In the genomic region with DNA sequence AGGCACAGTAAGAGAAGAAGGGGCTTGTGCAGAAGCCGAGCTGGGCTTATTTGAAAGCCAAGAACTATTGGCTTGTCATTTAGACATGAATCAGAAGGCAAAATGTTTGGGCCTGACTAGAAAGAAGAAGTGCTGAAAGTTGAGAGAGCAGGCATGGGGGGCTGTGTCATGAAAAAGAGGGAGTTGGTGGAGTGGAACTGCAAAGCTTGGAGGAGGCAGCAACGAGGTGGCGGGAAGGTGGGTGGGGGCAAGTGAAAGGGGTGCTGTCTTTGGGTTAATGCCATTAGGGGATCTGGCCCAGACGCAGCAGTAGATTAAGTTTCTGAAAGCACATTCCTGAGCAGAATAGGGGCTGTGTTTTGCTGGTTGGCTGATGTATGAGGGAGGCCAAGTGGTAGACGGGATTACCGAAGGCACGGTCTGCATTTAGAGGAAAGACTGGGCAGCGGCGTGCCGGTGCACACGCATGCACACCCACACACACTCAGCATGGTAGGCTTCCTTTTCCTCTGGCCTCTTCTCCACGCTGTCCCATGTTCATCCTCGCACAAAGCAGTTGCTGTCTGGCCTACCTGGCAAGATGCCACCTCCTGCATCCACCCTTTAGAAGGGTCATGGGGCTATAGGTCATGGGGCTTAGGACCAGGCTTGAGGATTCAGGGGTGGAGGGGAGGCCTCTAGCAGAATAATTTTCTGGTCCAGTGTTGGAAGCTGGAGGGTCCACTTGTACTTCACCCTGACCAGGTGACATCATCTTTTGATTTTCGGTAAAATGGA, we compare ENCODE assay signal across 11 cellular contexts. TPM values are rescaled to one million over a fixed set of nuclear protein-coding genes. Genes with fewer than 3 reads are reported as not detected.
A peak's percentile ranks its signal among the peaks of the same experiment; 100 is the strongest.
DNase-seq lines count a peak whose midpoint lies in the region; TF ChIP-seq lines count a peak whose summit lies in the region.
"Had no signal": no experiment of that assay in that cellular context is flagged by ENCODE, and none has a peak within 500 bp of the region (broad histone marks: within the 10 kb centered on the region; RNA-seq: fewer than 3 reads in every experiment).

No MANE protein-coding gene starts in this region.

- no peaks in the 10 kb centered on the region for H3K27me3 ChIP-seq in tibial nerve

- H3K36me3 Mint-ChIP-seq in activated T-helper 2 cell treated with anti-CD3 and anti-CD28 coated beads, Interferon-gamma antibody, Interleukin-2, Interleukin-4, amounts not matched to agents 10 μg/mL and 5 μg/mL and 100 μg/mL, durations not matched to agents 14 hours and 24 hours and 36 hours (ENCODE audit: low read depth) = no peaks in the 10 kb centered on the region
- no peaks in the 10 kb centered on the region for H3K36me3 Mint-ChIP-seq in activated naive CD4-positive, alpha-beta T cell treated with anti-CD3 and anti-CD28 coated beads, Interleukin-2, amount 10 ng/mL, durations not matched to agents 7 days and 5 days

- H3K4me1 Mint-ChIP-seq in activated T-helper 2 cell treated with anti-CD3 and anti-CD28 coated beads, Interferon-gamma antibody, Interleukin-2, Interleukin-4, amounts not matched to agents 10 μg/mL and 5 μg/mL and 100 μg/mL, durations not matched to agents 14 hours and 24 hours and 36 hours (ENCODE audit: low read depth) = peaks cover 10% of the 10 kb centered on the region
- H3K4me1 Mint-ChIP-seq in activated naive CD4-positive, alpha-beta T cell treated with anti-CD3 and anti-CD28 coated beads, Interleukin-2, amount 10 ng/mL, durations not matched to agents 7 days and 5 days = no peaks in the 10 kb centered on the region

- H3K9me3 Mint-ChIP-seq in activated T-helper 2 cell treated with anti-CD3 and anti-CD28 coated beads, Interferon-gamma antibody, Interleukin-2, Interleukin-4, amounts not matched to agents 10 μg/mL and 5 μg/mL and 100 μg/mL, durations not matched to agents 14 hours and 24 hours and 36 hours = no peaks in the 10 kb centered on the region
- no peaks in the 10 kb centered on the region for H3K9me3 Mint-ChIP-seq in activated naive CD4-positive, alpha-beta T cell treated with anti-CD3 and anti-CD28 coated beads, Interleukin-2, amount 10 ng/mL, durations not matched to agents 7 days and 5 days

- no peak overlapping the region for H3K27ac Mint-ChIP-seq in activated T-helper 2 cell treated with anti-CD3 and anti-CD28 coated beads, Interferon-gamma antibody, Interleukin-2, Interleukin-4, amounts not matched to agents 10 μg/mL and 5 μg/mL and 100 μg/mL, durations not matched to agents 14 hours and 24 hours and 36 hours
- H3K27ac Mint-ChIP-seq in activated naive CD4-positive, alpha-beta T cell treated with anti-CD3 and anti-CD28 coated beads, Interleukin-2, amount 10 ng/mL, durations not matched to agents 7 days and 5 days = no peak overlapping the region

- no peaks in the 10 kb centered on the region for H3K27me3 Mint-ChIP-seq in activated T-helper 2 cell treated with anti-CD3 and anti-CD28 coated beads, Interferon-gamma antibody, Interleukin-2, Interleukin-4, amounts not matched to agents 10 μg/mL and 5 μg/mL and 100 μg/mL, durations not matched to agents 14 hours and 24 hours and 36 hours (ENCODE audit: low read depth)
- H3K27me3 Mint-ChIP-seq in activated naive CD4-positive, alpha-beta T cell treated with anti-CD3 and anti-CD28 coated beads, Interleukin-2, amount 10 ng/mL, durations not matched to agents 7 days and 5 days = peaks cover 4% of the 10 kb centered on the region

- H3K4me3 Mint-ChIP-seq in activated T-helper 2 cell treated with anti-CD3 and anti-CD28 coated beads, Interferon-gamma antibody, Interleukin-2, Interleukin-4, amounts not matched to agents 10 μg/mL and 5 μg/mL and 100 μg/mL, durations not matched to agents 14 hours and 24 hours and 36 hours (ENCODE audit: low read depth) = no peak overlapping the region
- H3K4me3 Mint-ChIP-seq in activated naive CD4-positive, alpha-beta T cell treated with anti-CD3 and anti-CD28 coated beads, Interleukin-2, amount 10 ng/mL, durations not matched to agents 7 days and 5 days = no peak overlapping the region

- peaks cover 0 to 16% (median 0%) of the 10 kb centered on the region in 3 donors for H3K36me3 ChIP-seq in tibial nerve

- intact Hi-C loops in activated T-helper 2 cell treated with anti-CD3 and anti-CD28 coated beads, Interferon-gamma antibody, Interleukin-2, Interleukin-4, amounts not matched to agents 10 μg/mL and 5 μg/mL and 100 μg/mL, durations not matched to agents 14 hours and 24 hours and 36 hours (cut with micrococcal nuclease) = no loop called here
- intact Hi-C loops in posterior vena cava (cut with DNase I) = loop anchor here in 1 of 2 donors (5.0 kb wide), 1 partner anchor 42 kb away; a partner anchor contains a TSS

- no peak overlapping the region for H3K4me3 ChIP-seq in fibroblast of the aortic adventitia (ENCODE audit: low read depth, low read length)
- H3K4me3 ChIP-seq in tibial nerve = no peak overlapping the region

- TF ChIP-seq POLR2A in tibial nerve (IDR thresholded peaks at IDR 0.05) = no peak

- no peak for TF ChIP-seq CTCF in fibroblast of the aortic adventitia (IDR thresholded peaks at IDR 0.05; ENCODE audit: insufficient read depth, low read length)
- no peak for TF ChIP-seq CTCF in tibial nerve (IDR thresholded peaks at IDR 0.05)

- DNase-seq in NOMO-1 treated with DMSO at 0.1 percent for 48 hours (lab: John Stamatoyannopoulos, UW; ENCODE audit: unreplicated experiment) (peak; percentile 40), fibroblast of the aortic adventitia (ENCODE audit: low read depth) (peak; percentile 62), myocyte (ENCODE audit: low read depth) (peak; percentile 35), tibial nerve (ENCODE audit: low spot score in 2 of 2) (no peak), KBM-7 (no peak), posterior vena cava (ENCODE audit: low spot score) (no peak)
- DNase-seq in activated T-helper 2 cell treated with anti-CD3 and anti-CD28 coated beads, Interferon-gamma antibody, Interleukin-2, Interleukin-4, amounts not matched to agents 10 μg/mL and 5 μg/mL and 100 μg/mL, durations not matched to agents 14 hours and 24 hours and 36 hours (ENCODE audit: low spot score) = no peak
- DNase-seq in activated naive CD4-positive, alpha-beta T cell treated with anti-CD3 and anti-CD28 coated beads, Interleukin-2, amount 10 ng/mL, durations not matched to agents 7 days and 5 days = no peak
- DNase-seq: activated CD4-positive, alpha-beta T cell treated with anti-CD3 and anti-CD28 coated beads, Interleukin-2, amount 50 U/mL, for 48 hours; activated gamma-delta T cell treated with Interleukin-2 at 50 U/mL for 16 hours had no signal

- whole genome bisulfite sequencing in tibial nerve, 2 donors = 37 to 47% methylated on average over 14 of the region's 14 CpGs

- no peaks in the 10 kb centered on the region for H3K9me3 ChIP-seq in tibial nerve

- peaks cover 0 to 28% (median 14%) of the 10 kb centered on the region in 4 donors for H3K4me1 ChIP-seq in tibial nerve

- TF ChIP-seq EP300 in tibial nerve (IDR thresholded peaks at IDR 0.05) = no peak

- H3K27ac ChIP-seq in tibial nerve = peak overlapping the region in 3 of 4 donors; percentile 6 to 80 (median 50)

- CTCF ChIA-PET in activated naive CD4-positive, alpha-beta T cell treated with anti-CD3 and anti-CD28 coated beads, Interleukin-2, amount 10 ng/mL, durations not matched to agents 7 days and 5 days (lab: Charles Lee) = no interaction called here

- in situ Hi-C loops in KBM-7 (cut with MboI; ENCODE audit: low pct_unique_long_range_greater_than_20kb, low sequenced_read_pairs) = no loop called here

RNA-seq across cellular contexts. Expression of a gene that starts 43.0 kb away (rescaled TPM):
- total RNA-seq in fibroblast of the aortic adventitia (ENCODE audit: low replicate concordance) = 16.9 and 25.9 TPM in 2 replicates
- total RNA-seq in myocyte = 10.7 and 22.8 TPM in 2 replicates
- polyA plus RNA-seq in myocyte (2012) = 6.2 TPM
- total RNA-seq in tibial nerve = 10 to 100 TPM; 27.6 to 63.2 (median 48.1) TPM
- 4.2 and 5.4 TPM in 2 replicates for total RNA-seq in activated T-helper 2 cell treated with anti-CD3 and anti-CD28 coated beads, Interferon-gamma antibody, Interleukin-2, Interleukin-4, amounts not matched to agents 10 μg/mL and 5 μg/mL and 100 μg/mL, durations not matched to agents 14 hours and 24 hours and 36 hours
- total RNA-seq in posterior vena cava = 10 to 100 TPM; 51.6 to 86.8 TPM
- total RNA-seq: mononuclear cell had no signal

Comparison
In these comparisons a context has a peak if more than half of its experiments do, and no peak if none do; other contexts are left out.
1. DNase-seq: peak in NOMO-1 treated with DMSO at 0.1 percent for 48 hours (single experiment), fibroblast of the aortic adventitia (single experiment) and myocyte (single experiment); none in tibial nerve (0 of 2), activated T-helper 2 cell treated with anti-CD3 and anti-CD28 coated beads, Interferon-gamma antibody, Interleukin-2, Interleukin-4, amounts not matched to agents 10 μg/mL and 5 μg/mL and 100 μg/mL, durations not matched to agents 14 hours and 24 hours and 36 hours (single experiment), activated naive CD4-positive, alpha-beta T cell treated with anti-CD3 and anti-CD28 coated beads, Interleukin-2, amount 10 ng/mL, durations not matched to agents 7 days and 5 days (single experiment), KBM-7 (single experiment) and posterior vena cava (single experiment).